In the genomic region with DNA sequence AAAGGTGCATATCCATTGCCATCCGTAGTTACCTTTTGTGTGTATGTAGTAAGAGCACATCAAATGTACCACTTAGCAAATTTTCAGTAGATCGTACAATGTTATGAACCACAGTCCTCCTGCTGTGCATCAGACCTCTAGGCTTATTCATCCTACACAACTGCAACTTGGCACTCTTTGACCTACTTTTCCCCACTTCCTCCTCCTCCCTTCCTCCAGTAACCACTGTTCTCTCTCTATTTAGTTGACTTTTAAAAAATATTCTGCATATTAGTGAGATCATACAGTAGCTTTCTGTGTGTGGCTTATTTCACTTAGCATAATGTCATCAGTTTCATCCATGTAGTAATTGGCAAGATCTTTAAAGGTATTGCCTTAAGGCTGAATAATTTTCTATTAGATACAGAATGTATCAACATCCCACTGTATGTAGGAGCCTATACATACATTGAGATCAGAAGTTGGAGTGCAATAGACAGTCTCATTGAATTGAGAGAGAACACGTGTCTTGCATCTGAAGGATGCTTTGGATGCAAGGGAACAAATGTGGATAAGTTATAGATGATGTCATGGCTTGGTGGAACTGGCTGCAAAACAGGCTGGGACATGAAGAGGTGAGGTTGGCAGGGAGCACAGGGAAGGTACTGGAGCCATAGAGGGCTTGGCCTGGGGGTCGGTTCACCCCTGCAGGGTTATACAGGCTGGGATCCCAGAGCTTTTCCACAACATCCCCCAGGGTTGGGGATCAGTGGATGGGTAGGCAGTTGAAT, we compare ENCODE assay signal across 20 cellular contexts.
A peak's percentile ranks its signal among the peaks of the same experiment; 100 is the strongest.
DNase-seq lines count a peak whose midpoint lies in the region; ATAC-seq, FAIRE-seq and TF ChIP-seq lines count a peak whose summit lies in the region.
"Had no signal": no experiment of that assay in that cellular context is flagged by ENCODE, and none has a peak within 500 bp of the region (broad histone marks: within the 10 kb centered on the region; RNA-seq: fewer than 3 reads in every experiment).

No MANE protein-coding gene starts in this region.

- DNase-seq in activated CD8-positive, alpha-beta memory T cell treated with anti-CD3 and anti-CD28 coated beads, Interleukin-2, amount 10 ng/mL, durations not matched to agents 7 days and 5 days = no peak
- no peak for DNase-seq in activated CD8-positive, alpha-beta memory T cell treated with anti-CD3 and anti-CD28 coated beads for 24 hours
- peak; percentile 17 for DNase-seq in NCI-H226
- DNase-seq in bronchial epithelial cell (ENCODE audit: low read depth) = peak; percentile 44
- no peak for DNase-seq in natural killer cell treated with Interleukin-12 subunit alpha and Interleukin-12 subunit beta and Interleukin-15 and Interleukin-18, amount 100 ng/mL, for 72 hours (ENCODE audit: low spot score)
- no peak for DNase-seq in T-helper 2 cell treated with Interferon-gamma antibody and Interleukin-4, amounts not matched to agents 5 μg/mL and 100 μg/mL, for 36 hours (ENCODE audit: low spot score)
- DNase-seq: activated B cell treated with CpG ODN at 0.5 μM for 24 hours; activated CD8-positive, alpha-beta memory T cell treated with anti-CD3 and anti-CD28 coated beads, Interleukin-2, amount 50 U/mL, for 4 hours; activated gamma-delta T cell; effector memory CD4-positive, alpha-beta T cell; heart left ventricle; left ventricle myocardium superior; NCI-H1092 treated with DMSO at 0.1 percent for 48 hours; NCI-H526 treated with DMSO at 0.1 percent for 48 hours; SHP77; testis had no signal

- no peaks in the 10 kb centered on the region for H3K36me3 ChIP-seq in bronchial epithelial cell (ENCODE audit: control insufficient read depth, insufficient read depth, low read length)
- H3K36me3 ChIP-seq: BLaER1 treated with 17β-estradiol and CSF1 and Interleukin-3, amounts not matched to agents 10 nM and 100 nM; heart left ventricle had no signal

- peaks cover 12% of the 10 kb centered on the region for H3K4me1 Mint-ChIP-seq in activated CD8-positive, alpha-beta memory T cell treated with anti-CD3 and anti-CD28 coated beads, Interleukin-2, amount 10 ng/mL, durations not matched to agents 7 days and 5 days
- H3K4me1 Mint-ChIP-seq in natural killer cell treated with Interleukin-12 subunit alpha and Interleukin-12 subunit beta and Interleukin-15 and Interleukin-18, amount 100 ng/mL, for 72 hours (ENCODE audit: low read depth in 2 of 2) = peaks cover 33 to 39% of the 10 kb centered on the region in 2 donors
- H3K4me1 Mint-ChIP-seq in T-helper 2 cell treated with Interferon-gamma antibody and Interleukin-4, amounts not matched to agents 5 μg/mL and 100 μg/mL, for 36 hours (ENCODE audit: low read depth) = peaks cover 6% of the 10 kb centered on the region

- peak; percentile 67 for ATAC-seq in activated CD8-positive, alpha-beta memory T cell treated with anti-CD3 and anti-CD28 coated beads, Interleukin-2, amount 10 ng/mL, durations not matched to agents 7 days and 5 days
- ATAC-seq in natural killer cell treated with Interleukin-12 subunit alpha and Interleukin-12 subunit beta and Interleukin-15 and Interleukin-18, amount 100 ng/mL, for 72 hours = peak; percentile 70 to 84
- ATAC-seq in HG03521 (IDR thresholded peaks at IDR 0.05; ENCODE audit: unreplicated experiment) (no peak), GM18870 (IDR thresholded peaks at IDR 0.05; ENCODE audit: unreplicated experiment) (no peak)
- ATAC-seq: A549, heart left ventricle, left ventricle myocardium superior had no signal

- FAIRE-seq in bronchial epithelial cell (lab: Jason Lieb, UNC) = no peak
- FAIRE-seq: A549 had no signal

- H3K4me3 ChIP-seq in bronchial epithelial cell (ENCODE audit: low read depth, low read length) = no peak overlapping the region
- H3K4me3 ChIP-seq: A549; BLaER1 treated with 17β-estradiol and CSF1 and Interleukin-3, amounts not matched to agents 10 nM and 100 nM; heart left ventricle; testis had no signal

- no peak overlapping the region for H3K4me3 Mint-ChIP-seq in activated CD8-positive, alpha-beta memory T cell treated with anti-CD3 and anti-CD28 coated beads, Interleukin-2, amount 10 ng/mL, durations not matched to agents 7 days and 5 days
- peak overlapping the region; percentile 59 for H3K4me3 Mint-ChIP-seq in natural killer cell treated with Interleukin-12 subunit alpha and Interleukin-12 subunit beta and Interleukin-15 and Interleukin-18, amount 100 ng/mL, for 72 hours
- H3K4me3 Mint-ChIP-seq in T-helper 2 cell treated with Interferon-gamma antibody and Interleukin-4, amounts not matched to agents 5 μg/mL and 100 μg/mL, for 36 hours = no peak overlapping the region
- H3K4me3 Mint-ChIP-seq: activated B cell treated with CpG ODN at 0.5 μM for 24 hours had no signal

- H3K27ac Mint-ChIP-seq in activated CD8-positive, alpha-beta memory T cell treated with anti-CD3 and anti-CD28 coated beads, Interleukin-2, amount 10 ng/mL, durations not matched to agents 7 days and 5 days = no peak overlapping the region
- H3K27ac Mint-ChIP-seq in natural killer cell treated with Interleukin-12 subunit alpha and Interleukin-12 subunit beta and Interleukin-15 and Interleukin-18, amount 100 ng/mL, for 72 hours = peak overlapping the region; percentile 61 to 63
- H3K27ac Mint-ChIP-seq in T-helper 2 cell treated with Interferon-gamma antibody and Interleukin-4, amounts not matched to agents 5 μg/mL and 100 μg/mL, for 36 hours = no peak overlapping the region
- H3K27ac Mint-ChIP-seq: activated B cell treated with CpG ODN at 0.5 μM for 24 hours had no signal

- H3K27me3 ChIP-seq in bronchial epithelial cell (ENCODE audit: control insufficient read depth, insufficient read depth, low read length) = no peaks in the 10 kb centered on the region
- H3K27me3 ChIP-seq: BLaER1 treated with 17β-estradiol and CSF1 and Interleukin-3, amounts not matched to agents 10 nM and 100 nM; heart left ventricle; testis had no signal

- H3K27me3 Mint-ChIP-seq in activated CD8-positive, alpha-beta memory T cell treated with anti-CD3 and anti-CD28 coated beads, Interleukin-2, amount 10 ng/mL, durations not matched to agents 7 days and 5 days = peaks cover 2% of the 10 kb centered on the region
- H3K27me3 Mint-ChIP-seq in natural killer cell treated with Interleukin-12 subunit alpha and Interleukin-12 subunit beta and Interleukin-15 and Interleukin-18, amount 100 ng/mL, for 72 hours = no peaks in the 10 kb centered on the region
- peaks cover 6% of the 10 kb centered on the region for H3K27me3 Mint-ChIP-seq in T-helper 2 cell treated with Interferon-gamma antibody and Interleukin-4, amounts not matched to agents 5 μg/mL and 100 μg/mL, for 36 hours (ENCODE audit: low read depth)

- no peak for TF ChIP-seq CTCF in bronchial epithelial cell (IDR thresholded peaks at IDR 0.05; ENCODE audit: insufficient read depth, low read length, severe bottlenecking)

- H3K9me3 Mint-ChIP-seq in activated CD8-positive, alpha-beta memory T cell treated with anti-CD3 and anti-CD28 coated beads, Interleukin-2, amount 10 ng/mL, durations not matched to agents 7 days and 5 days (ENCODE audit: low read depth) = no peaks in the 10 kb centered on the region
- no peaks in the 10 kb centered on the region for H3K9me3 Mint-ChIP-seq in natural killer cell treated with Interleukin-12 subunit alpha and Interleukin-12 subunit beta and Interleukin-15 and Interleukin-18, amount 100 ng/mL, for 72 hours
- no peaks in the 10 kb centered on the region for H3K9me3 Mint-ChIP-seq in T-helper 2 cell treated with Interferon-gamma antibody and Interleukin-4, amounts not matched to agents 5 μg/mL and 100 μg/mL, for 36 hours
- H3K9me3 Mint-ChIP-seq: activated B cell treated with CpG ODN at 0.5 μM for 24 hours had no signal

- H3K36me3 Mint-ChIP-seq in activated CD8-positive, alpha-beta memory T cell treated with anti-CD3 and anti-CD28 coated beads, Interleukin-2, amount 10 ng/mL, durations not matched to agents 7 days and 5 days = no peaks in the 10 kb centered on the region
- no peaks in the 10 kb centered on the region for H3K36me3 Mint-ChIP-seq in natural killer cell treated with Interleukin-12 subunit alpha and Interleukin-12 subunit beta and Interleukin-15 and Interleukin-18, amount 100 ng/mL, for 72 hours
- H3K36me3 Mint-ChIP-seq in T-helper 2 cell treated with Interferon-gamma antibody and Interleukin-4, amounts not matched to agents 5 μg/mL and 100 μg/mL, for 36 hours (ENCODE audit: low read depth) = no peaks in the 10 kb centered on the region

- CTCF ChIA-PET in activated CD8-positive, alpha-beta memory T cell treated with anti-CD3 and anti-CD28 coated beads, Interleukin-2, amount 10 ng/mL, durations not matched to agents 7 days and 5 days (lab: Charles Lee) = interaction anchor here (1.4 kb wide), 1 partner anchor 30 kb away, joined by 4 read pairs; no protein-coding TSS in a partner anchor

Comparison
In these comparisons a context has a peak if more than half of its experiments do, and no peak if none do; other contexts are left out.
1. ATAC-seq: peak in activated CD8-positive, alpha-beta memory T cell treated with anti-CD3 and anti-CD28 coated beads, Interleukin-2, amount 10 ng/mL, durations not matched to agents 7 days and 5 days (single experiment) and natural killer cell treated with Interleukin-12 subunit alpha and Interleukin-12 subunit beta and Interleukin-15 and Interleukin-18, amount 100 ng/mL, for 72 hours (2 of 2); none in HG03521 (single experiment) and GM18870 (single experiment).
2. DNase-seq: peak in NCI-H226 (single experiment) and bronchial epithelial cell (single experiment); none in activated CD8-positive, alpha-beta memory T cell treated with anti-CD3 and anti-CD28 coated beads, Interleukin-2, amount 10 ng/mL, durations not matched to agents 7 days and 5 days (single experiment), activated CD8-positive, alpha-beta memory T cell treated with anti-CD3 and anti-CD28 coated beads for 24 hours (single experiment), natural killer cell treated with Interleukin-12 subunit alpha and Interleukin-12 subunit beta and Interleukin-15 and Interleukin-18, amount 100 ng/mL, for 72 hours (single experiment) and T-helper 2 cell treated with Interferon-gamma antibody and Interleukin-4, amounts not matched to agents 5 μg/mL and 100 μg/mL, for 36 hours (single experiment).
3. H3K27ac Mint-ChIP-seq: peak in natural killer cell treated with Interleukin-12 subunit alpha and Interleukin-12 subunit beta and Interleukin-15 and Interleukin-18, amount 100 ng/mL, for 72 hours (2 of 2); none in activated CD8-positive, alpha-beta memory T cell treated with anti-CD3 and anti-CD28 coated beads, Interleukin-2, amount 10 ng/mL, durations not matched to agents 7 days and 5 days (single experiment) and T-helper 2 cell treated with Interferon-gamma antibody and Interleukin-4, amounts not matched to agents 5 μg/mL and 100 μg/mL, for 36 hours (single experiment).